ENCODE assay signal across 1 cellular context in genomic region chr15:26983822-26984221, GRCh38.
TF ChIP-seq lines count a peak whose summit lies in the region.

No MANE protein-coding gene starts in this region.

TF ChIP-seq in SK-N-SH treated with all-trans-retinoic acid at 6 μM for 48 hours, 23 proteins besides CTCF, POLR2A, EP300 and RAD21 (continued from another document):
- no peak for TF ChIP-seq TSHZ2 (CRISPR knock-in tag; IDR thresholded peaks at IDR 0.05)
- no peak for TF ChIP-seq CSDC2 (CRISPR knock-in tag; IDR thresholded peaks at IDR 0.05)
- TF ChIP-seq ESRRG (CRISPR knock-in tag; IDR thresholded peaks at IDR 0.05) = no peak
- no peak for TF ChIP-seq SNAI2 (CRISPR knock-in tag; IDR thresholded peaks at IDR 0.05)
- no peak for TF ChIP-seq TCF4 (CRISPR knock-in tag; IDR thresholded peaks at IDR 0.05; ENCODE audit: borderline replicate concordance)
- TF ChIP-seq PATZ1 (CRISPR knock-in tag; IDR thresholded peaks at IDR 0.05; ENCODE audit: borderline replicate concordance) = no peak
- TF ChIP-seq ZNF70 (CRISPR knock-in tag; IDR thresholded peaks at IDR 0.05) = no peak
- no peak for TF ChIP-seq ARNTL (CRISPR knock-in tag; IDR thresholded peaks at IDR 0.05; ENCODE audit: borderline replicate concordance, low read depth)
- TF ChIP-seq ISL1 (CRISPR knock-in tag; IDR thresholded peaks at IDR 0.05) = no peak
- TF ChIP-seq GLIS3 (CRISPR knock-in tag; IDR thresholded peaks at IDR 0.05) = no peak
- TF ChIP-seq ZNF8 (CRISPR knock-in tag; IDR thresholded peaks at IDR 0.05) = no peak
- no peak for TF ChIP-seq ZC3H10 (CRISPR knock-in tag; IDR thresholded peaks at IDR 0.05)
- TF ChIP-seq OSR1 (CRISPR knock-in tag; IDR thresholded peaks at IDR 0.05) = no peak
- no peak for TF ChIP-seq TOX (CRISPR knock-in tag; IDR thresholded peaks at IDR 0.05; ENCODE audit: borderline replicate concordance)
- no peak for TF ChIP-seq ZFP30 (CRISPR knock-in tag; IDR thresholded peaks at IDR 0.05)
- no peak for TF ChIP-seq PPARA (CRISPR knock-in tag; IDR thresholded peaks at IDR 0.05; ENCODE audit: borderline replicate concordance)
